ENCODE assay signal across 1 cellular context in the genomic region with DNA sequence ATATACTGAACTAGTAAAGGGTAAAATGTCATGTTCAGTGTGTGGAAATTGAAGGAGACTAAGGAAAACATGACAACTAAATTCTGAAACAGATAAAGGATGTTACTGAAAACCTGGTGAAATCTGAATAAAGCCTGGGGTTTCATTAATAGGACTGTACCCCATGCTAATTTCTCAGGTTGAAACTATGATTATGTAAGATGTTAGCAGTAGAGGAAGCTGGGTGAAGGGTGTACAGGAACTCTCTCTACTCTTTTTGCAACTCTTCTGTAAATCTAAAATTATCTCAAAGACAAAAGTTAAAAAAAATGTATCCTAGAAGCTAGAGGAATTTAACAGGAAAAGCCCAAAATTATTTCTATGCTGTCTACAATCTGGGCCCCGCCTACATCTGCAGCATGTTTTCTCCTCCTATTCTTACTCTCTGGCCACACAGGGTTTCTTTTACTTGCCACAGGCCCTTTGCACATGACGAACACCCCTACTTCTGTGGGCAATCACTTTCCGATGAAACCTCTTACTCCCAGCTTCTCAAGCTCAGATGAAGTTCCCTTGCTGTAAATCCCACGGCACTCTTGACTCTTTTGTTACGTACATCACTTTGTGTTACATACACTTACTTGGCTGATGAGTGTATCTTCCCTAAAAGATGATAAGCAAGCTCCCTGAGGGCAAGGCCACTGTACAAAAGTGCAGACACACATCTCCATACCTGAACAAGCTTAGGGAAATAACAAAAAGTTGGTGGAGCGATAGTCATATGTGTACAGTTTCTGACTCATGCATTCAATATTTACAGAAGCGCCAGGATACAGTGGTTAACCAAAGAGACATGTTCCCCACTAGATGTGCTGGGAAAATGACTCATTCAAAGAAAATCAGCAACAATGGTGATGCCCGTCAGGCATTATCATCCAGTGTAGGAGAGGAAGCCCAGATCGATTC.
TF ChIP-seq lines count a peak whose summit lies in the region.

No MANE protein-coding gene starts in this region.

TF ChIP-seq in GM12878, 131 proteins besides CTCF, POLR2A, EP300 and RAD21 (continues in another document):
- 0 out of 2 replicates have a peak, but pooled peaks have one; percentile 28 for TF ChIP-seq TCF12 (IDR thresholded peaks at IDR 0.05; ENCODE audit: low read depth, low read length)
- TF ChIP-seq KAT2A (conservative IDR thresholded peaks at IDR 0.05; ENCODE audit: control insufficient read depth, low read depth, low read length), result no peak
- no peak for TF ChIP-seq ZNF274 (IDR thresholded peaks at IDR 0.05; ENCODE audit: insufficient read depth, insufficient read length)
- TF ChIP-seq, protein P1, sequence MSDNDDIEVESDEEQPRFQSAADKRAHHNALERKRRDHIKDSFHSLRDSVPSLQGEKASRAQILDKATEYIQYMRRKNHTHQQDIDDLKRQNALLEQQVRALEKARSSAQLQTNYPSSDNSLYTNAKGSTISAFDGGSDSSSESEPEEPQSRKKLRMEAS (IDR thresholded peaks at IDR 0.05; ENCODE audit: low read depth, low read length), result no peak
- peak; percentile 64 for TF ChIP-seq TCF7 (IDR thresholded peaks at IDR 0.05; ENCODE audit: borderline replicate concordance)
- TF ChIP-seq MYB (IDR thresholded peaks at IDR 0.05; ENCODE audit: borderline replicate concordance, low read depth, low read length), result no peak
- no peak for TF ChIP-seq MTA2 (IDR thresholded peaks at IDR 0.05; ENCODE audit: low read depth)
- no peak for TF ChIP-seq PKNOX1 (IDR thresholded peaks at IDR 0.05)
- peak; percentile 88 for TF ChIP-seq IRF4 (IDR thresholded peaks at IDR 0.05; ENCODE audit: low read depth, low read length)
- no peak for TF ChIP-seq SIN3A (IDR thresholded peaks at IDR 0.05; ENCODE audit: low read depth, low read length)
- no peak for TF ChIP-seq SP1 (IDR thresholded peaks at IDR 0.05; ENCODE audit: low read depth, low read length)
- TF ChIP-seq CHD1 (IDR thresholded peaks at IDR 0.05; ENCODE audit: low read depth, low read length), result no peak
- no peak for TF ChIP-seq NFYA (IDR thresholded peaks at IDR 0.05; ENCODE audit: borderline replicate concordance, low read depth, low read length)
- TF ChIP-seq SMAD5 (IDR thresholded peaks at IDR 0.05; ENCODE audit: low read depth), result no peak
- no peak for TF ChIP-seq RELA (IDR thresholded peaks at IDR 0.05; ENCODE audit: borderline replicate concordance, partially characterized antibody)
- TF ChIP-seq, protein P2, sequence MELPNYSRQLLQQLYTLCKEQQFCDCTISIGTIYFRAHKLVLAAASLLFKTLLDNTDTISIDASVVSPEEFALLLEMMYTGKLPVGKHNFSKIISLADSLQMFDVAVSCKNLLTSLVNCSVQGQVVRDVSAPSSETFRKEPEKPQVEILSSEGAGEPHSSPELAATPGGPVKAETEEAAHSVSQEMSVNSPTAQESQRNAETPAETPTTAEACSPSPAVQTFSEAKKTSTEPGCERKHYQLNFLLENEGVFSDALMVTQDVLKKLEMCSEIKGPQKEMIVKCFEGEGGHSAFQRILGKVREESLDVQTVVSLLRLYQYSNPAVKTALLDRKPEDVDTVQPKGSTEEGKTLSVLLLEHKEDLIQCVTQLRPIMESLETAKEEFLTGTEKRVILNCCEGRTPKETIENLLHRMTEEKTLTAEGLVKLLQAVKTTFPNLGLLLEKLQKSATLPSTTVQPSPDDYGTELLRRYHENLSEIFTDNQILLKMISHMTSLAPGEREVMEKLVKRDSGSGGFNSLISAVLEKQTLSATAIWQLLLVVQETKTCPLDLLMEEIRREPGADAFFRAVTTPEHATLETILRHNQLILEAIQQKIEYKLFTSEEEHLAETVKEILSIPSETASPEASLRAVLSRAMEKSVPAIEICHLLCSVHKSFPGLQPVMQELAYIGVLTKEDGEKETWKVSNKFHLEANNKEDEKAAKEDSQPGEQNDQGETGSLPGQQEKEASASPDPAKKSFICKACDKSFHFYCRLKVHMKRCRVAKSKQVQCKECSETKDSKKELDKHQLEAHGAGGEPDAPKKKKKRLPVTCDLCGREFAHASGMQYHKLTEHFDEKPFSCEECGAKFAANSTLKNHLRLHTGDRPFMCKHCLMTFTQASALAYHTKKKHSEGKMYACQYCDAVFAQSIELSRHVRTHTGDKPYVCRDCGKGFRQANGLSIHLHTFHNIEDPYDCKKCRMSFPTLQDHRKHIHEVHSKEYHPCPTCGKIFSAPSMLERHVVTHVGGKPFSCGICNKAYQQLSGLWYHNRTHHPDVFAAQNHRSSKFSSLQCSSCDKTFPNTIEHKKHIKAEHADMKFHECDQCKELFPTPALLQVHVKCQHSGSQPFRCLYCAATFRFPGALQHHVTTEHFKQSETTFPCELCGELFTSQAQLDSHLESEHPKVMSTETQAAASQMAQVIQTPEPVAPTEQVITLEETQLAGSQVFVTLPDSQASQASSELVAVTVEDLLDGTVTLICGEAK (IDR thresholded peaks at IDR 0.05; ENCODE audit: borderline replicate concordance), result no peak
- TF ChIP-seq SMAD1 (IDR thresholded peaks at IDR 0.05; ENCODE audit: low read depth, partially characterized antibody), result no peak
- no peak for TF ChIP-seq MYC (IDR thresholded peaks at IDR 0.05; ENCODE audit: insufficient read depth, insufficient read length, insufficient replicate concordance, low read length, severe bottlenecking)
- TF ChIP-seq ATF7 (IDR thresholded peaks at IDR 0.05; ENCODE audit: low read depth), result no peak
- 0 out of 2 replicates have a peak, but pooled peaks have one; percentile 23 for TF ChIP-seq CREB1 (IDR thresholded peaks at IDR 0.05; ENCODE audit: low read depth)
- TF ChIP-seq PRDM15 (CRISPR knock-in tag; IDR thresholded peaks at IDR 0.05), result no peak
- TF ChIP-seq EED (IDR thresholded peaks at IDR 0.05; ENCODE audit: low read depth), result peak; percentile 98
- TF ChIP-seq E2F4 (IDR thresholded peaks at IDR 0.05; ENCODE audit: low read depth, low read length), result no peak
- no peak for TF ChIP-seq HDAC2 (IDR thresholded peaks at IDR 0.05)
- TF ChIP-seq BMI1 (IDR thresholded peaks at IDR 0.05; ENCODE audit: borderline replicate concordance), result no peak
- TF ChIP-seq SIX5 (IDR thresholded peaks at IDR 0.05; ENCODE audit: low read depth, low read length, severe bottlenecking), result no peak
- TF ChIP-seq STAT3 (IDR thresholded peaks at IDR 0.05; ENCODE audit: low read depth, low read length), result no peak
- TF ChIP-seq, protein P3, sequence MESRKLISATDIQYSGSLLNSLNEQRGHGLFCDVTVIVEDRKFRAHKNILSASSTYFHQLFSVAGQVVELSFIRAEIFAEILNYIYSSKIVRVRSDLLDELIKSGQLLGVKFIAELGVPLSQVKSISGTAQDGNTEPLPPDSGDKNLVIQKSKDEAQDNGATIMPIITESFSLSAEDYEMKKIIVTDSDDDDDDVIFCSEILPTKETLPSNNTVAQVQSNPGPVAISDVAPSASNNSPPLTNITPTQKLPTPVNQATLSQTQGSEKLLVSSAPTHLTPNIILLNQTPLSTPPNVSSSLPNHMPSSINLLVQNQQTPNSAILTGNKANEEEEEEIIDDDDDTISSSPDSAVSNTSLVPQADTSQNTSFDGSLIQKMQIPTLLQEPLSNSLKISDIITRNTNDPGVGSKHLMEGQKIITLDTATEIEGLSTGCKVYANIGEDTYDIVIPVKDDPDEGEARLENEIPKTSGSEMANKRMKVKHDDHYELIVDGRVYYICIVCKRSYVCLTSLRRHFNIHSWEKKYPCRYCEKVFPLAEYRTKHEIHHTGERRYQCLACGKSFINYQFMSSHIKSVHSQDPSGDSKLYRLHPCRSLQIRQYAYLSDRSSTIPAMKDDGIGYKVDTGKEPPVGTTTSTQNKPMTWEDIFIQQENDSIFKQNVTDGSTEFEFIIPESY (IDR thresholded peaks at IDR 0.05), result no peak
- no peak for TF ChIP-seq MXI1 (IDR thresholded peaks at IDR 0.05; ENCODE audit: low read depth, low read length)
- TF ChIP-seq MEF2B (IDR thresholded peaks at IDR 0.05; ENCODE audit: partially characterized antibody, poor library complexity, severe bottlenecking), result no peak
- no peak for TF ChIP-seq FOS (IDR thresholded peaks at IDR 0.05; ENCODE audit: borderline replicate concordance, extremely low read depth, insufficient read length)
- no peak for TF ChIP-seq TBL1XR1 (IDR thresholded peaks at IDR 0.05; ENCODE audit: low read depth, low read length)
- 0 out of 2 replicates have a peak, but pooled peaks have one; percentile 60 for TF ChIP-seq TARDBP (IDR thresholded peaks at IDR 0.05; ENCODE audit: borderline replicate concordance)
- peak; percentile 99 for TF ChIP-seq RUNX3 (IDR thresholded peaks at IDR 0.05; ENCODE audit: low read length)
- TF ChIP-seq BRCA1 (IDR thresholded peaks at IDR 0.05; ENCODE audit: low read depth, low read length), result no peak
- peak; percentile 98 for TF ChIP-seq CBX5 (IDR thresholded peaks at IDR 0.05; ENCODE audit: low read depth)
- peak; percentile 74; the same call in 1 of the 2 replicates for TF ChIP-seq MTA3 (IDR thresholded peaks at IDR 0.05; ENCODE audit: borderline replicate concordance, low read length)
- no peak for TF ChIP-seq NKRF (conservative IDR thresholded peaks at IDR 0.05)
- peak; percentile 82; the same call in 1 of the 2 replicates for TF ChIP-seq PAX5 (IDR thresholded peaks at IDR 0.05; ENCODE audit: borderline replicate concordance, low read depth, low read length)
- TF ChIP-seq RFX5 (IDR thresholded peaks at IDR 0.05; ENCODE audit: low read depth, low read length), result no peak
- no peak for TF ChIP-seq LARP7 (IDR thresholded peaks at IDR 0.05)
- no peak for TF ChIP-seq NR2C2 (IDR thresholded peaks at IDR 0.05; ENCODE audit: borderline replicate concordance, control insufficient read depth, insufficient read length, low read depth)
- TF ChIP-seq SUPT20H (IDR thresholded peaks at IDR 0.05; ENCODE audit: borderline replicate concordance, control insufficient read depth, low read depth, low read length), result no peak
- TF ChIP-seq GATAD2B (conservative IDR thresholded peaks at IDR 0.05; ENCODE audit: low read depth), result no peak
- peak; percentile 77; the same call in 1 of the 2 replicates for TF ChIP-seq ZBED1 (IDR thresholded peaks at IDR 0.05; ENCODE audit: borderline replicate concordance)
- no peak for TF ChIP-seq RBBP5 (conservative IDR thresholded peaks at IDR 0.05)
